ENCODE assay signal across 17 cellular contexts in genomic region chr10:97434055-97434454, GRCh38. TPM values are rescaled to one million over a fixed set of nuclear protein-coding genes. Genes with fewer than 3 reads are reported as not detected.
DNase-seq lines count a peak whose midpoint lies in the region; ATAC-seq and TF ChIP-seq lines count a peak whose summit lies in the region.
"Had no signal": no experiment of that assay in that cellular context is flagged by ENCODE, and none has a peak within 500 bp of the region (broad histone marks: within the 10 kb centered on the region; RNA-seq: fewer than 3 reads in every experiment).

No MANE protein-coding gene starts in this region.

- H3K4me1 Mint-ChIP-seq in activated T-cell treated with anti-CD3 and anti-CD28 coated beads, Interleukin-2, amount 50 U/mL, for 72 hours (ENCODE audit: low read depth): peaks cover 18% of the 10 kb centered on the region
- H3K4me1 Mint-ChIP-seq in HFFc6 (ENCODE audit: low read depth): peaks cover 4% of the 10 kb centered on the region
- peaks cover 11% of the 10 kb centered on the region for H3K4me1 Mint-ChIP-seq in activated CD8-positive, alpha-beta T cell treated with anti-CD3 and anti-CD28 coated beads for 36 hours (ENCODE audit: low read depth)
- peaks cover 5% of the 10 kb centered on the region for H3K4me1 Mint-ChIP-seq in neural progenitor cell

- H4K20me1 ChIP-seq in neural progenitor cell (ENCODE audit: low read depth): peaks cover 47% of the 10 kb centered on the region

- intact Hi-C loops in activated CD8-positive, alpha-beta T cell treated with anti-CD3 and anti-CD28 coated beads for 36 hours (cut with micrococcal nuclease): no loop called here
- intact Hi-C loops in heart right ventricle (cut with DNase I): no loop called here

- H3K4me3 ChIP-seq in neural progenitor cell: no peak overlapping the region
- no peak overlapping the region for H3K4me3 ChIP-seq in heart right ventricle
- H3K4me3 ChIP-seq: uterus had no signal

- H3K4me3 Mint-ChIP-seq in activated T-cell treated with anti-CD3 and anti-CD28 coated beads, Interleukin-2, amount 50 U/mL, for 72 hours: no peak overlapping the region
- H3K4me3 Mint-ChIP-seq in HFFc6 (no peak overlapping the region), neural progenitor cell (no peak overlapping the region)
- H3K4me3 Mint-ChIP-seq in activated CD8-positive, alpha-beta T cell treated with anti-CD3 and anti-CD28 coated beads for 36 hours: no peak overlapping the region
- H3K4me3 Mint-ChIP-seq: B cell; H9; naive thymus-derived CD8-positive, alpha-beta T cell had no signal

- CTCF ChIA-PET in activated CD8-positive, alpha-beta T cell treated with anti-CD3 and anti-CD28 coated beads for 36 hours (lab: Charles Lee): interaction anchor here (0.8 to 1.2 kb wide), 3 partner anchors 12 to 28 kb away, joined by 4 to 7 read pairs (median 5); partner anchors contain the start of genes EXOSC1 and ZDHHC16

- no peak for DNase-seq in activated T-cell treated with anti-CD3 and anti-CD28 coated beads, Interleukin-2, amount 50 U/mL, for 72 hours
- DNase-seq in activated T-cell treated with anti-CD3 and anti-CD28 coated beads for 4 hours: no peak
- no peak for DNase-seq in HFFc6
- DNase-seq in activated CD8-positive, alpha-beta T cell treated with anti-CD3 and anti-CD28 coated beads for 36 hours: no peak
- no peak for DNase-seq in neural progenitor cell (ENCODE audit: low spot score)
- no peak for DNase-seq in HuH-7 (ENCODE audit: low spot score)
- DNase-seq in OCI-M2 (lab: John Stamatoyannopoulos, UW; ENCODE audit: unreplicated experiment): no peak
- no peak for DNase-seq in heart right ventricle
- DNase-seq: H9; naive thymus-derived CD8-positive, alpha-beta T cell; NCI-H1048; NCI-H345; T1000; uterus had no signal

- no peak for ATAC-seq in activated T-cell treated with anti-CD3 and anti-CD28 coated beads, Interleukin-2, amount 50 U/mL, for 72 hours (replicated peaks in 1 of 2)
- no peak for ATAC-seq in activated CD8-positive, alpha-beta T cell treated with anti-CD3 and anti-CD28 coated beads for 36 hours
- no peak for ATAC-seq in heart right ventricle
- ATAC-seq: naive thymus-derived CD8-positive, alpha-beta T cell; Right ventricle myocardium inferior had no signal

- peaks cover 6% of the 10 kb centered on the region for H3K4me1 ChIP-seq in neural progenitor cell
- H3K4me1 ChIP-seq in heart right ventricle: peaks cover 0 to 10% (median 0%) of the 10 kb centered on the region in 9 donors
- H3K4me1 ChIP-seq: uterus had no signal

- H3K9me3 ChIP-seq in neural progenitor cell (ENCODE audit: low read depth): no peaks in the 10 kb centered on the region
- no peaks in the 10 kb centered on the region for H3K9me3 ChIP-seq in heart right ventricle
- H3K9me3 ChIP-seq: uterus had no signal

- H3K36me3 Mint-ChIP-seq in activated T-cell treated with anti-CD3 and anti-CD28 coated beads, Interleukin-2, amount 50 U/mL, for 72 hours (ENCODE audit: insufficient read depth in 2 of 2): peaks cover 4 to 25% of the 10 kb centered on the region in 2 donors
- H3K36me3 Mint-ChIP-seq in HFFc6 (ENCODE audit: low read depth) (peaks cover 11% of the 10 kb centered on the region; the same call in 1 of the 2 replicates), neural progenitor cell (peaks cover 29% of the 10 kb centered on the region)
- peaks cover 53% of the 10 kb centered on the region for H3K36me3 Mint-ChIP-seq in activated CD8-positive, alpha-beta T cell treated with anti-CD3 and anti-CD28 coated beads for 36 hours (ENCODE audit: low read depth)

- H3K4me2 ChIP-seq in neural progenitor cell: no peak overlapping the region

- H3F3A ChIP-seq in neural progenitor cell (ENCODE audit: low read depth): peaks cover 54% of the 10 kb centered on the region

- H3K27ac ChIP-seq in neural progenitor cell (peak overlapping the region; percentile 88), heart right ventricle (no peak overlapping the region)
- H3K27ac ChIP-seq: HL-60, uterus had no signal

- no peak overlapping the region for H2AFZ ChIP-seq in neural progenitor cell (replicated peaks)

- POLR2A ChIA-PET in activated CD8-positive, alpha-beta T cell treated with anti-CD3 and anti-CD28 coated beads for 36 hours (lab: Charles Lee): interaction anchor here (0.9 to 2.9 kb wide), 6 partner anchors 10 to 33 kb away, joined by 4 to 26 read pairs (median 8); partner anchors contain the start of genes EXOSC1 and ZDHHC16

- H3K27me3 Mint-ChIP-seq in activated T-cell treated with anti-CD3 and anti-CD28 coated beads, Interleukin-2, amount 50 U/mL, for 72 hours (ENCODE audit: low read depth): no peaks in the 10 kb centered on the region
- H3K27me3 Mint-ChIP-seq in HFFc6 (ENCODE audit: insufficient read depth) (no peaks in the 10 kb centered on the region; the same call in 1 of the 2 replicates), neural progenitor cell (ENCODE audit: insufficient read depth, low read depth) (no peaks in the 10 kb centered on the region)
- H3K27me3 Mint-ChIP-seq in activated CD8-positive, alpha-beta T cell treated with anti-CD3 and anti-CD28 coated beads for 36 hours: no peaks in the 10 kb centered on the region
- H3K27me3 Mint-ChIP-seq: B cell; naive thymus-derived CD8-positive, alpha-beta T cell had no signal

- H3K79me2 ChIP-seq in neural progenitor cell (ENCODE audit: low read depth): peaks cover 26% of the 10 kb centered on the region

- H3K36me3 ChIP-seq in neural progenitor cell (peaks cover 17% of the 10 kb centered on the region), heart right ventricle (peaks cover 0 to 93% (median 60%) of the 10 kb centered on the region in 9 donors)
- H3K36me3 ChIP-seq: uterus had no signal

- no peaks in the 10 kb centered on the region for H3K9me3 Mint-ChIP-seq in activated T-cell treated with anti-CD3 and anti-CD28 coated beads, Interleukin-2, amount 50 U/mL, for 72 hours
- H3K9me3 Mint-ChIP-seq in HFFc6: no peaks in the 10 kb centered on the region
- H3K9me3 Mint-ChIP-seq in activated CD8-positive, alpha-beta T cell treated with anti-CD3 and anti-CD28 coated beads for 36 hours: no peaks in the 10 kb centered on the region
- no peaks in the 10 kb centered on the region for H3K9me3 Mint-ChIP-seq in neural progenitor cell
- H3K9me3 Mint-ChIP-seq: H9; naive thymus-derived CD8-positive, alpha-beta T cell had no signal

- TF ChIP-seq CTCF in HFFc6 (IDR thresholded peaks at IDR 0.05) (no peak), neural progenitor cell (IDR thresholded peaks at IDR 0.05) (no peak), heart right ventricle (IDR thresholded peaks at IDR 0.05) (no peak)
- TF ChIP-seq CTCF in activated CD8-positive, alpha-beta T cell treated with anti-CD3 and anti-CD28 coated beads for 36 hours (IDR thresholded peaks at IDR 0.05): no peak

- H3K27me3 ChIP-seq in neural progenitor cell (no peaks in the 10 kb centered on the region), heart right ventricle (no peaks in the 10 kb centered on the region)
- H3K27me3 ChIP-seq: uterus had no signal

- no peak overlapping the region for H3K9ac ChIP-seq in neural progenitor cell

- H3K27ac Mint-ChIP-seq in activated T-cell treated with anti-CD3 and anti-CD28 coated beads, Interleukin-2, amount 50 U/mL, for 72 hours: peak overlapping the region; percentile 86
- H3K27ac Mint-ChIP-seq in HFFc6 (peak overlapping the region; percentile 14), neural progenitor cell (no peak overlapping the region)
- peak overlapping the region; percentile 66 for H3K27ac Mint-ChIP-seq in activated CD8-positive, alpha-beta T cell treated with anti-CD3 and anti-CD28 coated beads for 36 hours
- H3K27ac Mint-ChIP-seq: B cell had no signal

RNA-seq across cellular contexts. Expression of gene PGAM1, which starts 8.1 kb away (rescaled TPM):
- 100 to 1,000 TPM; 362 to 512 TPM for total RNA-seq in activated T-cell treated with anti-CD3 and anti-CD28 coated beads, Interleukin-2, amount 50 U/mL, for 72 hours
- total RNA-seq in HFFc6 (2021; fragmentation: NEBNext Ultra II Directional; extraction: Animal tissue kit (Norgen Biotek cat#: 25700)): 100 to 1,000 TPM; 505 to 594 (median 542) TPM
- 1,000 to 10,000 TPM; 1,193 to 1,205 TPM for total RNA-seq in activated CD8-positive, alpha-beta T cell treated with anti-CD3 and anti-CD28 coated beads for 36 hours
- total RNA-seq in neural progenitor cell (ENCODE audit: low replicate concordance): 887 and 1,352 TPM in 2 replicates
- total RNA-seq in heart right ventricle: 100 to 1,000 TPM; 187 to 389 (median 246) TPM
- 100 to 1,000 TPM in 1 of 2 donors, 10 to 100 TPM in 1; 21.5 to 323 TPM for polyA plus RNA-seq in heart right ventricle

RNA-seq across cellular contexts. Expression of gene EXOSC1, which starts 11.8 kb away (rescaled TPM):
- 10 to 100 TPM; 75.3 to 75.7 TPM for total RNA-seq in activated T-cell treated with anti-CD3 and anti-CD28 coated beads, Interleukin-2, amount 50 U/mL, for 72 hours
- 10 to 100 TPM; 36.2 to 42.8 (median 39.9) TPM for total RNA-seq in HFFc6 (2021; fragmentation: NEBNext Ultra II Directional; extraction: Animal tissue kit (Norgen Biotek cat#: 25700))
- 10 to 100 TPM; 43.3 to 49.2 TPM for total RNA-seq in activated CD8-positive, alpha-beta T cell treated with anti-CD3 and anti-CD28 coated beads for 36 hours
- total RNA-seq in neural progenitor cell (ENCODE audit: low replicate concordance): 48.7 and 72.6 TPM in 2 replicates
- total RNA-seq in heart right ventricle: 10 to 100 TPM; 11.7 to 20.3 (median 15.1) TPM
- polyA plus RNA-seq in heart right ventricle: 10 to 100 TPM; 31.0 to 31.3 TPM

RNA-seq across cellular contexts. Expression of gene ZDHHC16, which starts 11.9 kb away (rescaled TPM):
- 10 to 100 TPM; 35.5 to 37.8 TPM for total RNA-seq in activated T-cell treated with anti-CD3 and anti-CD28 coated beads, Interleukin-2, amount 50 U/mL, for 72 hours
- 10 to 100 TPM; 60.7 to 64.9 (median 63.1) TPM for total RNA-seq in HFFc6 (2021; fragmentation: NEBNext Ultra II Directional; extraction: Animal tissue kit (Norgen Biotek cat#: 25700))
- 10 to 100 TPM; 23.8 to 25.2 TPM for total RNA-seq in activated CD8-positive, alpha-beta T cell treated with anti-CD3 and anti-CD28 coated beads for 36 hours
- total RNA-seq in neural progenitor cell (ENCODE audit: low replicate concordance) (15.2 and 39.4 TPM in 2 replicates), heart right ventricle (10 to 100 TPM; 13.4 to 27.3 (median 18.4) TPM)
- 10 to 100 TPM; 21.1 to 49.6 TPM for polyA plus RNA-seq in heart right ventricle

RNA-seq across cellular contexts. Expression of gene RRP12, which starts 32.9 kb away (rescaled TPM):
- 10 to 100 TPM; 27.8 to 33.5 TPM for total RNA-seq in activated T-cell treated with anti-CD3 and anti-CD28 coated beads, Interleukin-2, amount 50 U/mL, for 72 hours
- total RNA-seq in HFFc6 (2021; fragmentation: NEBNext Ultra II Directional; extraction: Animal tissue kit (Norgen Biotek cat#: 25700)): 10 to 100 TPM; 37.3 to 46.6 (median 42.2) TPM
- 10 to 100 TPM; 50.3 to 51.0 TPM for total RNA-seq in activated CD8-positive, alpha-beta T cell treated with anti-CD3 and anti-CD28 coated beads for 36 hours
- total RNA-seq in neural progenitor cell (ENCODE audit: low replicate concordance) (6.1 and 13.8 TPM in 2 replicates), heart right ventricle (10 to 100 TPM; 11.1 to 30.5 (median 20.8) TPM)
- 10 to 100 TPM; 29.3 to 46.6 TPM for polyA plus RNA-seq in heart right ventricle
